In the genomic region with DNA sequence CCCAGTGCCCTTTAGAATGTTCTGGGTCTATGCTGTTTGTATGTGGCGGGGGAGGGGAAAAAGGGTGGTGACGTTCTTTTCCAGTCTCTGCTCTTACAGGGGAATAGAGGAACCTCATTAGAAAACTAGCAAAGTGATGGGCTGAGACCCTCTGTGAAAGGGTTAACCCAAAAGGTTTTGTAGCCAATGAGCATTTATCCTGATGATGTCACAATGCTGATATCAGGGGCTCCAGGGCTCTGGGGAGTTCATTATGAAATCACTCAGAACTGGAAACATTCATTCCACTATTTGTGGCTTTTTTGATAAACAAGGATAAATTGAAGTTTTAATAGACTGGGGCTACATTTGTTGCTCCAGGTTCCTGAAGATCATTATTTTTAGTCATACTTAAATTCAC, we compare ENCODE assay signal across 16 cellular contexts.
A peak's percentile ranks its signal among the peaks of the same experiment; 100 is the strongest.
DNase-seq lines count a peak whose midpoint lies in the region; TF ChIP-seq lines count a peak whose summit lies in the region.
"Had no signal": no experiment of that assay in that cellular context is flagged by ENCODE, and none has a peak within 500 bp of the region (broad histone marks: within the 10 kb centered on the region; RNA-seq: fewer than 3 reads in every experiment).

No MANE protein-coding gene starts in this region.

- H3K27me3 ChIP-seq in adipocyte (replicated peaks; ENCODE audit: control insufficient read depth, insufficient read depth, low read length) (no peaks in the 10 kb centered on the region), hepatocyte (no peaks in the 10 kb centered on the region), testis (no peaks in the 10 kb centered on the region)
- H3K27me3 ChIP-seq: foreskin keratinocyte, upper lobe of right lung had no signal

- TF ChIP-seq POLR2A in testis (IDR thresholded peaks at IDR 0.05), result no peak

- peak overlapping the region; percentile 71 for H3K9ac ChIP-seq in adipocyte (ENCODE audit: low read length)

- H3K79me2 ChIP-seq in hepatocyte, result peaks cover 71% of the 10 kb centered on the region

- H3K9me3 ChIP-seq in HEK293 (ENCODE audit: control insufficient read depth, insufficient read depth, low read depth, low read length) (no peaks in the 10 kb centered on the region), adipocyte (ENCODE audit: control insufficient read depth, low read length) (no peaks in the 10 kb centered on the region), hepatocyte (ENCODE audit: low read depth) (no peaks in the 10 kb centered on the region), testis (no peaks in the 10 kb centered on the region)
- H3K9me3 ChIP-seq: upper lobe of right lung had no signal

- no peaks in the 10 kb centered on the region for H3K9me2 ChIP-seq in hepatocyte (replicated peaks; ENCODE audit: insufficient read depth)

- DNase-seq in adipocyte (ENCODE audit: low read depth), result peak; percentile 33
- no peak for DNase-seq in hepatocyte (ENCODE audit: low spot score)
- no peak for DNase-seq in testis
- DNase-seq in NCI-H1048 (lab: John Stamatoyannopoulos, UW), result no peak
- DNase-seq in COLO668 (lab: John Stamatoyannopoulos, UW; ENCODE audit: unreplicated experiment), result no peak
- DNase-seq in activated naive CD4-positive, alpha-beta T cell (lab: John Stamatoyannopoulos, UW), result no peak
- DNase-seq: activated T-cell treated with anti-CD3 and anti-CD28 coated beads, Interleukin-2, amount 50 U/mL, for 48 hours; CD8-positive, alpha-beta memory T cell; foreskin keratinocyte; KG1; NCI-H1436; NCI-H446; occipital lobe; PC-3; upper lobe of right lung had no signal

- H3K4me2 ChIP-seq in hepatocyte, result no peak overlapping the region

- H4K20me1 ChIP-seq in hepatocyte (ENCODE audit: insufficient read depth, poor library complexity, severe bottlenecking), result no peaks in the 10 kb centered on the region

- H2AFZ ChIP-seq in hepatocyte, result no peak overlapping the region

- H3K27ac ChIP-seq in HEK293 (ENCODE audit: extremely low read depth, low read depth, low read length) (no peak overlapping the region), hepatocyte (peak overlapping the region; percentile 79), testis (peak overlapping the region; percentile 18 to 26)
- H3K27ac ChIP-seq: foreskin keratinocyte, upper lobe of right lung had no signal

- intact Hi-C loops in testis (cut with DNase I; ENCODE audit: low total_unique reads), result no loop called here

- WGBS in hepatocyte (ENCODE audit: low lambda C conversion rate, missing lambda C conversion rate), result 82% methylated on average over 2 of the region's 2 CpGs
- WGBS in testis, 2 donors, result 67 to 73% methylated on average over 2 of the region's 2 CpGs

- H3K4me3 ChIP-seq in HEK293 (ENCODE audit: low read depth, low read length), result no peak overlapping the region
- no peak overlapping the region for H3K4me3 ChIP-seq in adipocyte (ENCODE audit: low read length)
- H3K4me3 ChIP-seq in hepatocyte, result no peak overlapping the region
- H3K4me3 ChIP-seq in testis, result no peak overlapping the region
- H3K4me3 ChIP-seq: upper lobe of right lung had no signal

- TF ChIP-seq CTCF in HEK293 (tag by site-specific recombination; IDR thresholded peaks at IDR 0.05) (no peak), hepatocyte (IDR thresholded peaks at IDR 0.05; ENCODE audit: poor library complexity) (no peak), testis (IDR thresholded peaks at IDR 0.05) (no peak)

- no peaks in the 10 kb centered on the region for H3K36me3 ChIP-seq in HEK293 (ENCODE audit: control insufficient read depth in 2 of 2, insufficient read depth in 1 of 2, low read length in 2 of 2)
- H3K36me3 ChIP-seq in adipocyte (ENCODE audit: control insufficient read depth, insufficient read depth, low read length, severe bottlenecking), result peaks cover 2% of the 10 kb centered on the region
- H3K36me3 ChIP-seq in hepatocyte (replicated peaks; ENCODE audit: insufficient read depth, low read depth), result no peaks in the 10 kb centered on the region
- H3K36me3 ChIP-seq in testis (ENCODE audit: low read depth, missing control alignments), result no peaks in the 10 kb centered on the region
- H3K36me3 ChIP-seq: upper lobe of right lung had no signal

- CTCF ChIA-PET in HEK293 (lab: Yijun Ruan, JAX), result interaction anchor here (1.8 kb wide), 1 partner anchor 14 kb away, joined by 3 read pairs; no protein-coding TSS in a partner anchor

- H3K4me1 ChIP-seq in HEK293 (ENCODE audit: control insufficient read depth, insufficient read depth, low read length) (peaks cover 21% of the 10 kb centered on the region), adipocyte (ENCODE audit: control insufficient read depth, insufficient read depth, low read length) (peaks cover 58% of the 10 kb centered on the region), hepatocyte (ENCODE audit: insufficient read depth) (peaks cover 52% of the 10 kb centered on the region), testis (peaks cover 24% of the 10 kb centered on the region)

- POLR2A ChIA-PET in HEK293 (lab: Yijun Ruan, JAX), result no interaction called here

TF ChIP-seq in HEK293, 187 proteins besides CTCF, POLR2A, EP300 and RAD21 (continues in another document):
- TF ChIP-seq ZNF354C (tag by site-specific recombination; IDR thresholded peaks at IDR 0.05; ENCODE audit: borderline replicate concordance, low read depth) (no peak), ZNF133 (tag by site-specific recombination; IDR thresholded peaks at IDR 0.05) (no peak), ZNF76 (tag by site-specific recombination; IDR thresholded peaks at IDR 0.05; ENCODE audit: borderline replicate concordance, low read depth) (no peak), ZNF785 (tag by site-specific recombination; IDR thresholded peaks at IDR 0.05) (no peak)
- TF ChIP-seq, protein P1, sequence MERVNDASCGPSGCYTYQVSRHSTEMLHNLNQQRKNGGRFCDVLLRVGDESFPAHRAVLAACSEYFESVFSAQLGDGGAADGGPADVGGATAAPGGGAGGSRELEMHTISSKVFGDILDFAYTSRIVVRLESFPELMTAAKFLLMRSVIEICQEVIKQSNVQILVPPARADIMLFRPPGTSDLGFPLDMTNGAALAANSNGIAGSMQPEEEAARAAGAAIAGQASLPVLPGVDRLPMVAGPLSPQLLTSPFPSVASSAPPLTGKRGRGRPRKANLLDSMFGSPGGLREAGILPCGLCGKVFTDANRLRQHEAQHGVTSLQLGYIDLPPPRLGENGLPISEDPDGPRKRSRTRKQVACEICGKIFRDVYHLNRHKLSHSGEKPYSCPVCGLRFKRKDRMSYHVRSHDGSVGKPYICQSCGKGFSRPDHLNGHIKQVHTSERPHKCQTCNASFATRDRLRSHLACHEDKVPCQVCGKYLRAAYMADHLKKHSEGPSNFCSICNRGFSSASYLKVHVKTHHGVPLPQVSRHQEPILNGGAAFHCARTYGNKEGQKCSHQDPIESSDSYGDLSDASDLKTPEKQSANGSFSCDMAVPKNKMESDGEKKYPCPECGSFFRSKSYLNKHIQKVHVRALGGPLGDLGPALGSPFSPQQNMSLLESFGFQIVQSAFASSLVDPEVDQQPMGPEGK (tag by site-specific recombination; IDR thresholded peaks at IDR 0.05), result 0 out of 2 replicates have a peak, but pooled peaks have one; percentile 25
- TF ChIP-seq, protein P2, sequence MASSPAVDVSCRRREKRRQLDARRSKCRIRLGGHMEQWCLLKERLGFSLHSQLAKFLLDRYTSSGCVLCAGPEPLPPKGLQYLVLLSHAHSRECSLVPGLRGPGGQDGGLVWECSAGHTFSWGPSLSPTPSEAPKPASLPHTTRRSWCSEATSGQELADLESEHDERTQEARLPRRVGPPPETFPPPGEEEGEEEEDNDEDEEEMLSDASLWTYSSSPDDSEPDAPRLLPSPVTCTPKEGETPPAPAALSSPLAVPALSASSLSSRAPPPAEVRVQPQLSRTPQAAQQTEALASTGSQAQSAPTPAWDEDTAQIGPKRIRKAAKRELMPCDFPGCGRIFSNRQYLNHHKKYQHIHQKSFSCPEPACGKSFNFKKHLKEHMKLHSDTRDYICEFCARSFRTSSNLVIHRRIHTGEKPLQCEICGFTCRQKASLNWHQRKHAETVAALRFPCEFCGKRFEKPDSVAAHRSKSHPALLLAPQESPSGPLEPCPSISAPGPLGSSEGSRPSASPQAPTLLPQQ (tag by site-specific recombination; IDR thresholded peaks at IDR 0.05), result 0 out of 2 replicates have a peak, but pooled peaks have one; percentile 53
- TF ChIP-seq, protein P3, sequence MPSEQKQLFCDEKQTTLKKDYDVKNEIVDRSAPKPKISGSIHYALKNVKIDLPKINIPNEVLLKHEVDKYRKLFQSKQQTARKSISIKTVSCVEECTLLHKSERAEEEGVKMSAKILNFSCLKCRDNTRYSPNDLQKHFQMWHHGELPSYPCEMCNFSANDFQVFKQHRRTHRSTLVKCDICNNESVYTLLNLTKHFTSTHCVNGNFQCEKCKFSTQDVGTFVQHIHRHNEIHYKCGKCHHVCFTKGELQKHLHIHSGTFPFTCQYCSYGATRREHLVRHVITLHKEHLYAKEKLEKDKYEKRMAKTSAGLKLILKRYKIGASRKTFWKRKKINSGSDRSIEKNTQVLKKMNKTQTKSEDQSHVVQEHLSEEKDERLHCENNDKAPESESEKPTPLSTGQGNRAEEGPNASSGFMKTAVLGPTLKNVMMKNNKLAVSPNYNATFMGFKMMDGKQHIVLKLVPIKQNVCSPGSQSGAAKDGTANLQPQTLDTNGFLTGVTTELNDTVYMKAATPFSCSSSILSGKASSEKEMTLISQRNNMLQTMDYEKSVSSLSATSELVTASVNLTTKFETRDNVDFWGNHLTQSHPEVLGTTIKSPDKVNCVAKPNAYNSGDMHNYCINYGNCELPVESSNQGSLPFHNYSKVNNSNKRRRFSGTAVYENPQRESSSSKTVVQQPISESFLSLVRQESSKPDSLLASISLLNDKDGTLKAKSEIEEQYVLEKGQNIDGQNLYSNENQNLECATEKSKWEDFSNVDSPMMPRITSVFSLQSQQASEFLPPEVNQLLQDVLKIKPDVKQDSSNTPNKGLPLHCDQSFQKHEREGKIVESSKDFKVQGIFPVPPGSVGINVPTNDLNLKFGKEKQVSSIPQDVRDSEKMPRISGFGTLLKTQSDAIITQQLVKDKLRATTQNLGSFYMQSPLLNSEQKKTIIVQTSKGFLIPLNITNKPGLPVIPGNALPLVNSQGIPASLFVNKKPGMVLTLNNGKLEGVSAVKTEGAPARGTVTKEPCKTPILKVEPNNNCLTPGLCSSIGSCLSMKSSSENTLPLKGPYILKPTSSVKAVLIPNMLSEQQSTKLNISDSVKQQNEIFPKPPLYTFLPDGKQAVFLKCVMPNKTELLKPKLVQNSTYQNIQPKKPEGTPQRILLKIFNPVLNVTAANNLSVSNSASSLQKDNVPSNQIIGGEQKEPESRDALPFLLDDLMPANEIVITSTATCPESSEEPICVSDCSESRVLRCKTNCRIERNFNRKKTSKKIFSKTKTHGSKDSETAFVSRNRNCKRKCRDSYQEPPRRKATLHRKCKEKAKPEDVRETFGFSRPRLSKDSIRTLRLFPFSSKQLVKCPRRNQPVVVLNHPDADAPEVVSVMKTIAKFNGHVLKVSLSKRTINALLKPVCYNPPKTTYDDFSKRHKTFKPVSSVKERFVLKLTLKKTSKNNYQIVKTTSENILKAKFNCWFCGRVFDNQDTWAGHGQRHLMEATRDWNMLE (tag by site-specific recombination; conservative IDR thresholded peaks at IDR 0.05; ENCODE audit: low read depth), result peak; percentile 33; the same call in 1 of the 2 replicates
